Comparison of ENCODE assay signal across 24 cellular contexts in the genomic region with DNA sequence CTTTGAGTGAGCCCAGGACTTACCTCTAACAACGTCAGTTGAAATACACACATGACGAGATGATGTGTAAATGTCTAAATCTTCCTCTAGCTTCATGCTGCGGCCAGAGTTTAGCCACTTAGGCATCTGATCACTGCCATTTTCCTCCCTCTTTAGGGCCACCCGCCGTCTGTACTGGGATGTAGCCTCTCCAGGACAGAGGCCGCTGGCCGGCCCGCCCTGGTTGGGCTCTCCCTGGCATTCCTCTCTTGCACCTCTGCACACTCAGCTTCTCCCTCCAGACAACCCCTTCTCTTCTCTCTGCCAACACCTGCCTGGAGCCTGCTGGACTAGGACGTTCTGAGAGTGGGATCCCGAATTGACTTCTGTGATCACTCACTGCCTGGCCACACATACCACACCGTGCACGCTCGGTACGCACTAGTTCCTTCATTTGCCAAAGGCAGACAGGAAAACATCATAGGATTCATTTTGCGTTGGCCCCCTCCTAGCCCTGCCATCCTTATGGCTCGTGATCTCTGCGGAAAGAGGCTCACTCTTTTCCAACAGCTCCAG. TPM values are rescaled to one million over a fixed set of nuclear protein-coding genes. Genes with fewer than 3 reads are reported as not detected.
DNase-seq lines count a peak whose midpoint lies in the region; ATAC-seq and TF ChIP-seq lines count a peak whose summit lies in the region.
"Had no signal": no experiment of that assay in that cellular context is flagged by ENCODE, and none has a peak within 500 bp of the region (broad histone marks: within the 10 kb centered on the region; RNA-seq: fewer than 3 reads in every experiment).

No MANE protein-coding gene starts in this region.

- TF ChIP-seq CTCF in left ventricle myocardium inferior (IDR thresholded peaks at IDR 0.05; ENCODE audit: borderline replicate concordance) (no peak), mesothelial cell of epicardium (IDR thresholded peaks at IDR 0.05; ENCODE audit: unreplicated experiment) (no peak)

- no peak overlapping the region for H3K27ac ChIP-seq in left ventricle myocardium inferior (replicated peaks)
- H3K27ac ChIP-seq: C4-2B, GM23248 had no signal

- no peaks in the 10 kb centered on the region for H3K36me3 ChIP-seq in left ventricle myocardium inferior
- H3K36me3 ChIP-seq in H7 (replicated peaks; ENCODE audit: control insufficient read depth, insufficient read depth, low read length): no peaks in the 10 kb centered on the region
- H3K36me3 ChIP-seq: BE2C had no signal

- ATAC-seq in Right ventricle myocardium inferior (no peak), HG03039 (IDR thresholded peaks at IDR 0.05; ENCODE audit: unreplicated experiment) (no peak)
- no peak for ATAC-seq in activated naive CD4-positive, alpha-beta T cell treated with anti-CD3 and anti-CD28 coated beads, Interleukin-2, amount 50 U/mL, for 72 hours
- ATAC-seq: A549; CD8-positive, alpha-beta T cell; GM12878 had no signal

- DNase-seq in Right ventricle myocardium inferior (ENCODE audit: missing footprints): peak; percentile 55
- DNase-seq in left ventricle myocardium inferior: no peak
- DNase-seq in H7: peak; percentile 37
- peak; percentile 57 for DNase-seq in mesenteric fat pad (ENCODE audit: low spot score)
- no peak for DNase-seq in activated naive CD4-positive, alpha-beta T cell treated with anti-CD3 and anti-CD28 coated beads, Interleukin-2, amount 50 U/mL, for 72 hours (ENCODE audit: low spot score in 2 of 2)
- no peak for DNase-seq in mesothelial cell of epicardium (ENCODE audit: low spot score in 2 of 2, unreplicated experiment in 2 of 2)
- DNase-seq: 8988T; ACHN; AML-193; BE2C; Caco-2; CD4-positive, CD25-positive, alpha-beta regulatory T cell; CD8-positive, alpha-beta T cell; DMS 273 treated with DMSO at 0.1 percent for 48 hours; DMS79; EL; GDM1; GM23248; HCEC 1CT had no signal

- no peaks in the 10 kb centered on the region for H3K9me3 ChIP-seq in left ventricle myocardium inferior (replicated peaks)
- H3K9me3 ChIP-seq: A549, BE2C, Caco-2 had no signal

- H3K27me3 Mint-ChIP-seq in mesothelial cell of epicardium (ENCODE audit: low read depth): peaks cover 59% of the 10 kb centered on the region

- no peak overlapping the region for H3K27ac Mint-ChIP-seq in activated naive CD4-positive, alpha-beta T cell treated with anti-CD3 and anti-CD28 coated beads, Interleukin-2, amount 50 U/mL, for 72 hours
- no peak overlapping the region for H3K27ac Mint-ChIP-seq in mesothelial cell of epicardium
- H3K27ac Mint-ChIP-seq: CD8-positive, alpha-beta T cell had no signal

- no peaks in the 10 kb centered on the region for H3K36me3 Mint-ChIP-seq in activated naive CD4-positive, alpha-beta T cell treated with anti-CD3 and anti-CD28 coated beads, Interleukin-2, amount 50 U/mL, for 72 hours
- no peaks in the 10 kb centered on the region for H3K36me3 Mint-ChIP-seq in mesothelial cell of epicardium
- H3K36me3 Mint-ChIP-seq: CD4-positive, CD25-positive, alpha-beta regulatory T cell; CD8-positive, alpha-beta T cell had no signal

- no peaks in the 10 kb centered on the region for H3K4me1 ChIP-seq in left ventricle myocardium inferior
- H3K4me1 ChIP-seq: BE2C, Caco-2 had no signal

- intact Hi-C loops in Right ventricle myocardium inferior (cut with DNase I): no loop called here
- intact Hi-C loops in left ventricle myocardium inferior (cut with micrococcal nuclease): no loop called here

- H3K4me3 Mint-ChIP-seq in mesothelial cell of epicardium: no peak overlapping the region
- H3K4me3 Mint-ChIP-seq: CD8-positive, alpha-beta T cell had no signal

- peaks cover 72% of the 10 kb centered on the region for H3K27me3 ChIP-seq in left ventricle myocardium inferior (ENCODE audit: low read depth)
- no peaks in the 10 kb centered on the region for H3K27me3 ChIP-seq in H7 (ENCODE audit: control insufficient read depth, insufficient read depth, low read length)

- no peaks in the 10 kb centered on the region for H3K9me3 Mint-ChIP-seq in activated naive CD4-positive, alpha-beta T cell treated with anti-CD3 and anti-CD28 coated beads, Interleukin-2, amount 50 U/mL, for 72 hours
- no peaks in the 10 kb centered on the region for H3K9me3 Mint-ChIP-seq in mesothelial cell of epicardium
- H3K9me3 Mint-ChIP-seq: CD8-positive, alpha-beta T cell had no signal

- H3K4me3 ChIP-seq in left ventricle myocardium inferior: no peak overlapping the region
- H3K4me3 ChIP-seq in H7 (ENCODE audit: insufficient read depth, low read depth, low read length): no peak overlapping the region
- H3K4me3 ChIP-seq: A549, GM12878, GM23248 had no signal

- no peaks in the 10 kb centered on the region for H3K4me1 Mint-ChIP-seq in mesothelial cell of epicardium

RNA-seq across cellular contexts. Expression of gene RNF212, which starts 33.6 kb away (rescaled TPM):
- total RNA-seq in Right ventricle myocardium inferior: 1.7 TPM
- total RNA-seq in left ventricle myocardium inferior: not detected
- total RNA-seq in H7 (2014; rRNA removed; shearing (Covaris generic)): 28.0 and 59.8 TPM in 2 replicates
- total RNA-seq in mesenteric fat pad: 4.2 TPM
- 1 to 10 TPM; 3.5 to 4.5 TPM for total RNA-seq in activated naive CD4-positive, alpha-beta T cell treated with anti-CD3 and anti-CD28 coated beads, Interleukin-2, amount 50 U/mL, for 72 hours
- total RNA-seq in mesothelial cell of epicardium: 10.9 to 15.6 TPM (median 13.4 TPM) in 3 replicates
- total RNA-seq: Caco-2, GM12878, H4 had no signal

Comparison
In these comparisons a context has a peak if more than half of its experiments do, and no peak if none do; other contexts are left out.
1. DNase-seq: peak in Right ventricle myocardium inferior (single experiment), H7 (single experiment) and mesenteric fat pad (single experiment); none in left ventricle myocardium inferior (single experiment), activated naive CD4-positive, alpha-beta T cell treated with anti-CD3 and anti-CD28 coated beads, Interleukin-2, amount 50 U/mL, for 72 hours (0 of 2) and mesothelial cell of epicardium (0 of 2).